8 cellular contexts compared by ENCODE assay signal in the genomic region with DNA sequence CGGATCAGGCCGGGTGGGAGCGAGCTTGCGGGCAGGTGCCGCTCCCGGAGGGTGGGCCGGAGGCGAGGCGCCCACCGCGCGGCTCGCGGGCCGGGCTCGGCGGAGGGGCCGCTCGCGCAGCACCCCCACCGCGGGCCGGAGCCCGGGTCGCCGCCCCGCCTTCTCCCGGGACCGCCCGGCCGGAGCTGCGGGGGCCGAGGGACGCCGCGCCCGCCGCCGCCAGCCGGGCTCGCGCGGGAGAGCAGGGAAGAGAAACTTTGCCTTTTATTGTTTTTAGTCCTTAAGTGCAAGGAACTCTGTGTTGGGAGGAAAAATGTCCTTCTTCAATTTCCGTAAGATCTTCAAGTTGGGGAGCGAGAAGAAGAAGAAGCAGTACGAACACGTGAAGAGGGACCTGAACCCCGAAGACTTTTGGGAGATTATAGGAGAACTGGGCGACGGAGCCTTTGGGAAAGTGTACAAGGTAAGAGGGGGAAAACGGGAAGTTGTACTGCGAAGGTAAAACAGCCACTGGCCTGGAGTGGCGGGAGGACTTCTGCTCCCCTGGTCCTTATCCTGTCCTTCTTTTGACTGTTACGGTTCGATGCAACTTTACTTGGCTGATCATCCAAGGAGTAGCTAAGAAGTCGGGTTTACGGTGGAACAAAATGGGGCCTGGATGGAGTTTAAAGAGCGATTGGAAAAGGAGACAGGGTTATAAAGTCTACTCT. TPM values are rescaled to one million over a fixed set of nuclear protein-coding genes. Genes with fewer than 3 reads are reported as not detected.
DNase-seq lines count a peak whose midpoint lies in the region; ATAC-seq and TF ChIP-seq lines count a peak whose summit lies in the region.

No MANE protein-coding gene starts in this region.

- TF ChIP-seq CTCF in VCaP (conservative IDR thresholded peaks at IDR 0.05) (0 out of 2 replicates have a peak, but pooled peaks have one; percentile 12), esophagus squamous epithelium (IDR thresholded peaks at IDR 0.05) (no peak)

- H3K27me3 ChIP-seq in esophagus squamous epithelium = no peaks in the 10 kb centered on the region

- peaks cover 12 to 52% (median 12%) of the 10 kb centered on the region in 3 donors for H3K4me1 ChIP-seq in esophagus squamous epithelium

- H3K36me3 ChIP-seq in esophagus squamous epithelium = no peaks in the 10 kb centered on the region

- peak; percentile 43 for DNase-seq in SIG-M5 treated with dmso at 0.1 percent for 504 hours (lab: John Stamatoyannopoulos, UW; ENCODE audit: unreplicated experiment)
- DNase-seq in SIG-M5 (lab: John Stamatoyannopoulos, UW) = no peak
- no peak for DNase-seq in esophagus squamous epithelium (lab: John Stamatoyannopoulos, UW)
- peak; percentile 37 for DNase-seq in myocyte (ENCODE audit: low read depth)
- no peak for DNase-seq in NCI-H774 (lab: John Stamatoyannopoulos, UW)

- intact Hi-C loops in esophagus squamous epithelium (cut with DNase I) = no loop called here

- peaks cover 1% of the 10 kb centered on the region for H3K27me3 Mint-ChIP-seq in IgD-negative memory B cell

- TF ChIP-seq POLR2A in esophagus squamous epithelium (IDR thresholded peaks at IDR 0.05) = no peak

- H3K27ac Mint-ChIP-seq in IgD-negative memory B cell = peak overlapping the region; percentile 74 to 92 (median 90)

- WGBS in esophagus squamous epithelium, 2 donors = 0% methylated on average over 15 to 28 of the region's 58 CpGs

- peak overlapping the region; percentile 80 to 99 (median 98) for H3K4me3 ChIP-seq in esophagus squamous epithelium

- peak; percentile 39 for ATAC-seq in GM21737 (IDR thresholded peaks at IDR 0.05; ENCODE audit: unreplicated experiment)

- H3K4me1 Mint-ChIP-seq in IgD-negative memory B cell = peaks cover 30 to 41% (median 32%) of the 10 kb centered on the region in 3 donors

- H3K27ac ChIP-seq in VCaP = peak overlapping the region; percentile 94
- peak overlapping the region; percentile 95 to 100 (median 99) for H3K27ac ChIP-seq in esophagus squamous epithelium

- peaks cover 0 to 2% (median 0%) of the 10 kb centered on the region in 3 donors for H3K9me3 Mint-ChIP-seq in IgD-negative memory B cell

- H3K4me3 Mint-ChIP-seq in IgD-negative memory B cell = peak overlapping the region; percentile 96 to 99 (median 96)

- no peaks in the 10 kb centered on the region for H3K9me3 ChIP-seq in esophagus squamous epithelium

- peaks cover 4% of the 10 kb centered on the region for H3K36me3 Mint-ChIP-seq in IgD-negative memory B cell

RNA-seq across cellular contexts. Expression of gene SLK, which starts 0.6 kb away (rescaled TPM):
- 3.0 TPM for polyA plus RNA-seq in IgD-negative memory B cell
- 100 to 1,000 TPM in 1 of 4 donors, 10 to 100 TPM in 3; 68.1 to 120 (median 80.4) TPM for total RNA-seq in esophagus squamous epithelium
- 54.4 and 57.7 TPM in 2 replicates for total RNA-seq in myocyte
- 8.3 TPM for polyA plus RNA-seq in myocyte (2012)

RNA-seq across cellular contexts. Expression of gene STN1, which starts 49.6 kb away (rescaled TPM):
- polyA plus RNA-seq in IgD-negative memory B cell = 20.5 TPM
- total RNA-seq in esophagus squamous epithelium (10 to 100 TPM; 20.4 to 52.8 (median 32.5) TPM), myocyte (51.2 and 77.2 TPM in 2 replicates)
- 32.0 TPM for polyA plus RNA-seq in myocyte (2012)

Comparison
In these comparisons a context has a peak if more than half of its experiments do, and no peak if none do; other contexts are left out.
1. DNase-seq: peak in SIG-M5 treated with dmso at 0.1 percent for 504 hours (single experiment) and myocyte (single experiment); none in SIG-M5 (single experiment), esophagus squamous epithelium (single experiment) and NCI-H774 (single experiment).